In the genomic region with DNA sequence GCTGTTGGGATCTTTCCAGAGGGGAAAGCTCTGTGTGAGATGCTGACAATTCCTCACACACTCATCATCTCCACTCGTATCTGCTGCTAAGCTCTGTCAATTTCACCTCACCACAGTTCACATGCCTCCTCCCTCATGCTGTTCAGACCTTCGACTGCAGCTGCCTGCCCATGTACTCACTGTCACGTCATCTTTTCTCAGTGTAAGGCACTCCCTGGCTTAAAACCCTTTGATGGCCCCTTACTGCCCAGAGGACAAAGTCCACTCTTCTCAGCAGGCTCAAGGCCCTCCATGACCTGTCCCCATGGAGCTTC, we compare ENCODE assay signal across 17 cellular contexts. TPM values are rescaled to one million over a fixed set of nuclear protein-coding genes. Genes with fewer than 3 reads are reported as not detected.
DNase-seq lines count a peak whose midpoint lies in the region; ATAC-seq and TF ChIP-seq lines count a peak whose summit lies in the region.
"Had no signal": no experiment of that assay in that cellular context is flagged by ENCODE, and none has a peak within 500 bp of the region (broad histone marks: within the 10 kb centered on the region; RNA-seq: fewer than 3 reads in every experiment).

No MANE protein-coding gene starts in this region.

- no peak overlapping the region for H3K4me3 Mint-ChIP-seq in natural killer cell treated with Interleukin-12 subunit alpha and Interleukin-12 subunit beta and Interleukin-15 and Interleukin-18, amount 100 ng/mL, for 72 hours
- H3K4me3 Mint-ChIP-seq: activated CD4-positive, alpha-beta memory T cell treated with anti-CD3 and anti-CD28 coated beads for 36 hours; activated T-helper 17 cell treated with anti-CD3 and anti-CD28 coated beads, Interleukin-2, amount 50 U/mL, for 72 hours had no signal

- H3K27me3 ChIP-seq in BE2C = no peaks in the 10 kb centered on the region
- H3K27me3 ChIP-seq: ovary had no signal

- ATAC-seq in natural killer cell treated with Interleukin-12 subunit alpha and Interleukin-12 subunit beta and Interleukin-15 and Interleukin-18, amount 100 ng/mL, for 72 hours = no peak
- ATAC-seq: activated T-helper 17 cell treated with anti-CD3 and anti-CD28 coated beads, Interleukin-2, amount 50 U/mL, for 72 hours; SK-N-SH treated with all-trans-retinoic acid at 6 μM for 48 hours had no signal

- H3K4me1 ChIP-seq in BE2C = no peaks in the 10 kb centered on the region

- no peaks in the 10 kb centered on the region for H3K9me3 Mint-ChIP-seq in natural killer cell treated with Interleukin-12 subunit alpha and Interleukin-12 subunit beta and Interleukin-15 and Interleukin-18, amount 100 ng/mL, for 72 hours
- H3K9me3 Mint-ChIP-seq: activated CD4-positive, alpha-beta memory T cell treated with anti-CD3 and anti-CD28 coated beads for 36 hours; activated T-helper 17 cell treated with anti-CD3 and anti-CD28 coated beads, Interleukin-2, amount 50 U/mL, for 72 hours had no signal

- H3K4me1 Mint-ChIP-seq in natural killer cell treated with Interleukin-12 subunit alpha and Interleukin-12 subunit beta and Interleukin-15 and Interleukin-18, amount 100 ng/mL, for 72 hours (ENCODE audit: low read depth in 2 of 2) = no peaks in the 10 kb centered on the region
- H3K4me1 Mint-ChIP-seq: activated T-helper 17 cell treated with anti-CD3 and anti-CD28 coated beads, Interleukin-2, amount 50 U/mL, for 72 hours had no signal

- no peak for TF ChIP-seq CTCF in fibroblast of mammary gland (conservative IDR thresholded peaks at IDR 0.05; ENCODE audit: control insufficient read depth, insufficient read depth, low read depth, low read length)
- TF ChIP-seq CTCF in BE2C (IDR thresholded peaks at IDR 0.05; ENCODE audit: low read depth, low read length) = no peak

- no peak overlapping the region for H3K4me3 ChIP-seq in fibroblast of mammary gland (ENCODE audit: control insufficient read depth, low read depth, low read length)
- no peak overlapping the region for H3K4me3 ChIP-seq in skeletal muscle cell (ENCODE audit: low read depth, low read length)
- no peak overlapping the region for H3K4me3 ChIP-seq in BE2C (ENCODE audit: low read depth, low read length)
- H3K4me3 ChIP-seq: ovary, thoracic aorta had no signal

- no peaks in the 10 kb centered on the region for H3K9me3 ChIP-seq in BE2C
- H3K9me3 ChIP-seq: ovary, thoracic aorta had no signal

- DNase-seq in EH (ENCODE audit: low read depth) = peak; percentile 68
- peak; percentile 88 for DNase-seq in NCI-H226
- peak; percentile 49 for DNase-seq in fibroblast of mammary gland (ENCODE audit: low read depth)
- DNase-seq in skeletal muscle cell (ENCODE audit: low read depth) = peak; percentile 19
- no peak for DNase-seq in natural killer cell treated with Interleukin-12 subunit alpha and Interleukin-12 subunit beta and Interleukin-15 and Interleukin-18, amount 100 ng/mL, for 72 hours (ENCODE audit: low spot score)
- DNase-seq in BE2C = no peak
- DNase-seq in NCI-H524 (lab: John Stamatoyannopoulos, UW) = no peak
- DNase-seq: activated CD4-positive, alpha-beta memory T cell treated with anti-CD3 and anti-CD28 coated beads for 36 hours; effector CD8-positive, alpha-beta T cell; foreskin melanocyte; MV-4-11; ovary had no signal

- peaks cover 6 to 9% of the 10 kb centered on the region in 2 donors for H3K27me3 Mint-ChIP-seq in natural killer cell treated with Interleukin-12 subunit alpha and Interleukin-12 subunit beta and Interleukin-15 and Interleukin-18, amount 100 ng/mL, for 72 hours

- H3K36me3 ChIP-seq in BE2C = no peaks in the 10 kb centered on the region
- H3K36me3 ChIP-seq: ovary, thoracic aorta had no signal

- H3K27ac Mint-ChIP-seq in natural killer cell treated with Interleukin-12 subunit alpha and Interleukin-12 subunit beta and Interleukin-15 and Interleukin-18, amount 100 ng/mL, for 72 hours = no peak overlapping the region
- H3K27ac Mint-ChIP-seq: activated CD4-positive, alpha-beta memory T cell treated with anti-CD3 and anti-CD28 coated beads for 36 hours; activated T-helper 17 cell treated with anti-CD3 and anti-CD28 coated beads, Interleukin-2, amount 50 U/mL, for 72 hours had no signal

- no peaks in the 10 kb centered on the region for H3K36me3 Mint-ChIP-seq in natural killer cell treated with Interleukin-12 subunit alpha and Interleukin-12 subunit beta and Interleukin-15 and Interleukin-18, amount 100 ng/mL, for 72 hours
- H3K36me3 Mint-ChIP-seq: activated CD4-positive, alpha-beta memory T cell treated with anti-CD3 and anti-CD28 coated beads for 36 hours had no signal

RNA-seq across cellular contexts. Expression of gene USH1C, which starts 12.4 kb away (rescaled TPM):
- total RNA-seq in natural killer cell treated with Interleukin-12 subunit alpha and Interleukin-12 subunit beta and Interleukin-15 and Interleukin-18, amount 100 ng/mL, for 72 hours = not detected
- not detected for polyA plus RNA-seq in BE2C (2012; ENCODE audit: insufficient read depth, insufficient read length, low read depth)
- total RNA-seq: activated CD4-positive, alpha-beta memory T cell treated with anti-CD3 and anti-CD28 coated beads for 36 hours; activated T-helper 17 cell treated with anti-CD3 and anti-CD28 coated beads, Interleukin-2, amount 50 U/mL, for 72 hours; OCI-LY7 had no signal

RNA-seq across cellular contexts. Expression of gene OTOG, which starts 15.3 kb away (rescaled TPM):
- not detected for total RNA-seq in natural killer cell treated with Interleukin-12 subunit alpha and Interleukin-12 subunit beta and Interleukin-15 and Interleukin-18, amount 100 ng/mL, for 72 hours
- polyA plus RNA-seq in BE2C (2012; ENCODE audit: insufficient read depth, insufficient read length, low read depth) = not detected
- total RNA-seq: activated CD4-positive, alpha-beta memory T cell treated with anti-CD3 and anti-CD28 coated beads for 36 hours; activated T-helper 17 cell treated with anti-CD3 and anti-CD28 coated beads, Interleukin-2, amount 50 U/mL, for 72 hours; mesenteric fat pad; OCI-LY7; ovary; thoracic aorta had no signal
- polyA plus RNA-seq: ovary had no signal

RNA-seq across cellular contexts. Expression of gene ABCC8, which starts 55.1 kb away (rescaled TPM):
- total RNA-seq in natural killer cell treated with Interleukin-12 subunit alpha and Interleukin-12 subunit beta and Interleukin-15 and Interleukin-18, amount 100 ng/mL, for 72 hours = not detected
- 6.1 TPM for polyA plus RNA-seq in BE2C (2012; ENCODE audit: insufficient read depth, insufficient read length, low read depth)
- total RNA-seq: activated CD4-positive, alpha-beta memory T cell treated with anti-CD3 and anti-CD28 coated beads for 36 hours; activated T-helper 17 cell treated with anti-CD3 and anti-CD28 coated beads, Interleukin-2, amount 50 U/mL, for 72 hours; OCI-LY7 had no signal

Comparison
In these comparisons a context has a peak if more than half of its experiments do, and no peak if none do; other contexts are left out.
1. DNase-seq: peak in EH (single experiment), NCI-H226 (single experiment), fibroblast of mammary gland (single experiment) and skeletal muscle cell (single experiment); none in natural killer cell treated with Interleukin-12 subunit alpha and Interleukin-12 subunit beta and Interleukin-15 and Interleukin-18, amount 100 ng/mL, for 72 hours (single experiment), BE2C (single experiment) and NCI-H524 (0 of 2).